Comparison of ENCODE assay signal across 25 cellular contexts in genomic region chr22:37516456-37516855, GRCh38. TPM values are rescaled to one million over a fixed set of nuclear protein-coding genes. Genes with fewer than 3 reads are reported as not detected.
"Had no signal": no experiment of that assay in that cellular context is flagged by ENCODE, and none has a peak within 500 bp of the region (broad histone marks: within the 10 kb centered on the region; RNA-seq: fewer than 3 reads in every experiment).

No MANE protein-coding gene starts in this region.

- FAIRE-seq: TTC549 had no signal

- H3K9me3 Mint-ChIP-seq: activated CD4-positive, alpha-beta memory T cell treated with anti-CD3 and anti-CD28 coated beads, Interleukin-2, amount 10 ng/mL, durations not matched to agents 7 days and 5 days; activated naive CD4-positive, alpha-beta T cell treated with anti-CD3 and anti-CD28 coated beads, Interleukin-2, amount 10 ng/mL, durations not matched to agents 7 days and 5 days; activated naive CD8-positive, alpha-beta T cell treated with anti-CD3 and anti-CD28 coated beads for 36 hours; activated T-helper 17 cell treated with anti-CD3 and anti-CD28 coated beads, Interleukin-2, amount 50 U/mL, for 72 hours; T-cell had no signal

- H3K4me3 Mint-ChIP-seq: activated CD4-positive, alpha-beta memory T cell treated with anti-CD3 and anti-CD28 coated beads, Interleukin-2, amount 10 ng/mL, durations not matched to agents 7 days and 5 days; activated CD4-positive, alpha-beta T cell treated with anti-CD3 and anti-CD28 coated beads for 36 hours; activated naive CD4-positive, alpha-beta T cell treated with anti-CD3 and anti-CD28 coated beads, Interleukin-2, amount 10 ng/mL, durations not matched to agents 7 days and 5 days; activated naive CD8-positive, alpha-beta T cell treated with anti-CD3 and anti-CD28 coated beads for 36 hours; activated T-helper 17 cell treated with anti-CD3 and anti-CD28 coated beads, Interleukin-2, amount 50 U/mL, for 72 hours; T-cell had no signal

- H3K27ac Mint-ChIP-seq: activated CD4-positive, alpha-beta memory T cell treated with anti-CD3 and anti-CD28 coated beads, Interleukin-2, amount 10 ng/mL, durations not matched to agents 7 days and 5 days; activated CD4-positive, alpha-beta T cell treated with anti-CD3 and anti-CD28 coated beads for 36 hours; activated naive CD4-positive, alpha-beta T cell treated with anti-CD3 and anti-CD28 coated beads, Interleukin-2, amount 10 ng/mL, durations not matched to agents 7 days and 5 days; activated naive CD8-positive, alpha-beta T cell treated with anti-CD3 and anti-CD28 coated beads for 36 hours; activated T-helper 17 cell treated with anti-CD3 and anti-CD28 coated beads, Interleukin-2, amount 50 U/mL, for 72 hours; T-cell had no signal

- H3K27ac ChIP-seq: SK-N-MC, VCaP had no signal

- H3K4me3 ChIP-seq: SK-N-MC had no signal

- ATAC-seq: activated CD4-positive, alpha-beta T cell treated with anti-CD3 and anti-CD28 coated beads for 36 hours; activated T-helper 17 cell treated with anti-CD3 and anti-CD28 coated beads, Interleukin-2, amount 50 U/mL, for 72 hours; PC-3; Right ventricle myocardium inferior; T-cell had no signal

- H3K36me3 Mint-ChIP-seq: activated naive CD4-positive, alpha-beta T cell treated with anti-CD3 and anti-CD28 coated beads, Interleukin-2, amount 10 ng/mL, durations not matched to agents 7 days and 5 days; activated naive CD8-positive, alpha-beta T cell treated with anti-CD3 and anti-CD28 coated beads for 36 hours; T-cell had no signal

- H3K4me1 Mint-ChIP-seq: activated naive CD8-positive, alpha-beta T cell treated with anti-CD3 and anti-CD28 coated beads for 36 hours had no signal

- DNase-seq: activated CD4-positive, alpha-beta memory T cell treated with anti-CD3 and anti-CD28 coated beads, Interleukin-2, amount 10 ng/mL, durations not matched to agents 7 days and 5 days; activated CD4-positive, alpha-beta T cell treated with anti-CD3 and anti-CD28 coated beads for 36 hours; activated CD4-positive, alpha-beta T cell treated with anti-CD3 and anti-CD28 coated beads, Interleukin-2, amount 50 U/mL, for 1 hour; activated gamma-delta T cell treated with Interleukin-2 at 50 U/mL for 16 hours; activated naive CD4-positive, alpha-beta T cell treated with anti-CD3 and anti-CD28 coated beads, Interleukin-2, amount 10 ng/mL, durations not matched to agents 7 days and 5 days; activated naive CD8-positive, alpha-beta T cell treated with anti-CD3 and anti-CD28 coated beads for 36 hours; activated T-cell treated with anti-CD3 and anti-CD28 coated beads for 4 hours; activated T-cell treated with anti-CD3 and anti-CD28 coated beads, Interleukin-2, amount 50 U/mL, for 48 hours; caudate nucleus; Kasumi-1; NCI-H1105 treated with DMSO at 0.1 percent for 48 hours; NCI-H1436 treated with DMSO at 0.1 percent for 48 hours; NCI-H187; NCI-H2081 treated with DMSO at 0.1 percent for 48 hours; NCI-H446; NCI-H524; PC-3; T-cell; T-helper 2 cell; T1000 had no signal

RNA-seq across cellular contexts. Expression of gene CARD10, which starts 2.8 kb away (rescaled TPM):
- total RNA-seq: activated CD4-positive, alpha-beta T cell treated with anti-CD3 and anti-CD28 coated beads for 36 hours had no signal
